ENCODE assay signal across 28 cellular contexts in genomic region chr18:47415888-47416287, GRCh38.
"Had no signal": no experiment of that assay in that cellular context is flagged by ENCODE, and none has a peak within 500 bp of the region (broad histone marks: within the 10 kb centered on the region; RNA-seq: fewer than 3 reads in every experiment).

No MANE protein-coding gene starts in this region.

- ATAC-seq: stimulated activated effector memory CD8-positive, alpha-beta T cell treated with anti-CD3 and anti-CD28 coated beads, Interleukin-12 subunit alpha, Interleukin-12 subunit beta, amount 100 ng/mL, for 72 hours; stimulated activated memory B cell treated with anti-CD40 and anti-IgM and Interleukin-4, amounts not matched to agents 10 μg/mL and 1 μg/mL and 100 μg/mL, for 72 hours; stimulated activated naive B cell treated with anti-CD40 and anti-IgM and Interleukin-4, amounts not matched to agents 10 μg/mL and 1 μg/mL and 100 μg/mL, for 72 hours; stimulated activated naive CD8-positive, alpha-beta T cell treated with anti-CD3 and anti-CD28 coated beads, Interleukin-15, amount 100 ng/mL, for 72 hours; stimulated activated naive CD8-positive, alpha-beta T cell treated with anti-CD3 and anti-CD28 coated beads, Interleukin-15, Interleukin-2, amounts not matched to agents 100 U/mL and 50 U/mL, for 24 hours; upper lobe of right lung had no signal

- H3K36me3 Mint-ChIP-seq: stimulated activated effector memory CD8-positive, alpha-beta T cell treated with anti-CD3 and anti-CD28 coated beads, Interleukin-12 subunit alpha, Interleukin-12 subunit beta, amount 100 ng/mL, for 72 hours; stimulated activated memory B cell treated with anti-CD40 and anti-IgM and Interleukin-4, amounts not matched to agents 10 μg/mL and 1 μg/mL and 100 μg/mL, for 72 hours; stimulated activated naive B cell treated with anti-CD40 and anti-IgM and Interleukin-4, amounts not matched to agents 10 μg/mL and 1 μg/mL and 100 μg/mL, for 72 hours; type B pancreatic cell had no signal

- H3K27ac ChIP-seq: stomach, suprapubic skin, testis, thoracic aorta, thyroid gland, tibial artery, tibial nerve, transverse colon, upper lobe of left lung, upper lobe of right lung, uterus, vagina had no signal

- H3K27ac Mint-ChIP-seq: stimulated activated effector memory CD8-positive, alpha-beta T cell treated with anti-CD3 and anti-CD28 coated beads, Interleukin-12 subunit alpha, Interleukin-12 subunit beta, amount 100 ng/mL, for 72 hours; stimulated activated memory B cell treated with anti-CD40 and anti-IgM and Interleukin-4, amounts not matched to agents 10 μg/mL and 1 μg/mL and 100 μg/mL, for 72 hours; stimulated activated naive B cell treated with anti-CD40 and anti-IgM and Interleukin-4, amounts not matched to agents 10 μg/mL and 1 μg/mL and 100 μg/mL, for 72 hours; stimulated activated naive CD8-positive, alpha-beta T cell treated with anti-CD3 and anti-CD28 coated beads, Interleukin-15, amount 100 ng/mL, for 72 hours; stimulated activated naive CD8-positive, alpha-beta T cell treated with anti-CD3 and anti-CD28 coated beads, Interleukin-15, Interleukin-2, amounts not matched to agents 100 ng/mL and 50 ng/mL, for 24 hours; type B pancreatic cell had no signal

- H3K36me3 ChIP-seq: stomach, suprapubic skin, thoracic aorta, thyroid gland, tibial artery, tibial nerve, transverse colon, upper lobe of left lung, upper lobe of right lung, uterus, vagina had no signal

- H3K4me1 ChIP-seq: stomach, testis, thyroid gland, tibial artery, tibial nerve, transverse colon, upper lobe of left lung, upper lobe of right lung, uterus, vagina had no signal

- H3K9me3 ChIP-seq: stomach, suprapubic skin, testis, thoracic aorta, thyroid gland, tibial artery, tibial nerve, transverse colon, upper lobe of left lung, upper lobe of right lung, uterus, vagina had no signal

- H3K27me3 ChIP-seq: testis, thyroid gland, tibial nerve, upper lobe of left lung, uterus, vagina had no signal

- H3K9me3 Mint-ChIP-seq: stimulated activated effector memory CD8-positive, alpha-beta T cell treated with anti-CD3 and anti-CD28 coated beads, Interleukin-12 subunit alpha, Interleukin-12 subunit beta, amount 100 ng/mL, for 72 hours; stimulated activated memory B cell treated with anti-CD40 and anti-IgM and Interleukin-4, amounts not matched to agents 10 μg/mL and 1 μg/mL and 100 μg/mL, for 72 hours; stimulated activated naive B cell treated with anti-CD40 and anti-IgM and Interleukin-4, amounts not matched to agents 10 μg/mL and 1 μg/mL and 100 μg/mL, for 72 hours; stimulated activated naive CD8-positive, alpha-beta T cell treated with anti-CD3 and anti-CD28 coated beads, Interleukin-15, amount 100 ng/mL, for 72 hours; stimulated activated naive CD8-positive, alpha-beta T cell treated with anti-CD3 and anti-CD28 coated beads, Interleukin-15, Interleukin-2, amounts not matched to agents 100 ng/mL and 50 ng/mL, for 24 hours; type B pancreatic cell had no signal

- H3K4me1 Mint-ChIP-seq: stimulated activated effector memory CD8-positive, alpha-beta T cell treated with anti-CD3 and anti-CD28 coated beads, Interleukin-12 subunit alpha, Interleukin-12 subunit beta, amount 100 ng/mL, for 72 hours; stimulated activated naive CD8-positive, alpha-beta T cell treated with anti-CD3 and anti-CD28 coated beads, Interleukin-15, amount 100 ng/mL, for 72 hours had no signal

- H3K4me3 ChIP-seq: stomach, suprapubic skin, testis, thoracic aorta, thyroid gland, tibial artery, tibial nerve, transverse colon, upper lobe of left lung, upper lobe of right lung, uterus, vagina had no signal

- DNase-seq: stimulated activated CD4-positive, alpha-beta T cell treated with anti-CD3 and anti-CD28 coated beads, Interleukin-2, amount 100 ng/mL, for 48 hours; stimulated activated CD4-positive, alpha-beta T cell treated with anti-CD3 and anti-CD28 coated beads, Interleukin-4, amount 100 ng/mL, for 1 hour; stimulated activated CD4-positive, alpha-beta T cell treated with anti-CD3 and anti-CD28 coated beads, Interleukin-4, amount 100 ng/mL, for 24 hours; stimulated activated CD4-positive, alpha-beta T cell treated with anti-CD3 and anti-CD28 coated beads, Interleukin-4, amount 100 ng/mL, for 4 hours; stimulated activated CD8-positive, alpha-beta memory T cell treated with anti-CD3 and anti-CD28 coated beads, Interleukin-4, amount 100 ng/mL, for 48 hours; stimulated activated naive B cell treated with anti-CD40 and anti-IgM and Interleukin-4, amounts not matched to agents 10 μg/mL and 1 μg/mL and 100 μg/mL, for 72 hours; stimulated activated naive CD4-positive, alpha-beta T cell; stimulated activated naive CD4-positive, alpha-beta T cell treated with Interleukin-2 at 50 U/mL for 16 hours; stimulated activated naive CD8-positive, alpha-beta T cell treated with anti-CD3 and anti-CD28 coated beads, Interleukin-15, amount 100 ng/mL, for 72 hours; stimulated activated naive CD8-positive, alpha-beta T cell treated with anti-CD3 and anti-CD28 coated beads, Interleukin-15, Interleukin-2, amounts not matched to agents 100 U/mL and 50 U/mL, for 24 hours; stomach; substantia nigra; testis; thyroid gland; tibial artery; transverse colon; trophoblast cell; upper lobe of left lung; upper lobe of right lung; uterus had no signal

- H3K4me3 Mint-ChIP-seq: stimulated activated effector memory CD8-positive, alpha-beta T cell treated with anti-CD3 and anti-CD28 coated beads, Interleukin-12 subunit alpha, Interleukin-12 subunit beta, amount 100 ng/mL, for 72 hours; stimulated activated memory B cell treated with anti-CD40 and anti-IgM and Interleukin-4, amounts not matched to agents 10 μg/mL and 1 μg/mL and 100 μg/mL, for 72 hours; stimulated activated naive B cell treated with anti-CD40 and anti-IgM and Interleukin-4, amounts not matched to agents 10 μg/mL and 1 μg/mL and 100 μg/mL, for 72 hours; stimulated activated naive CD8-positive, alpha-beta T cell treated with anti-CD3 and anti-CD28 coated beads, Interleukin-15, amount 100 ng/mL, for 72 hours; stimulated activated naive CD8-positive, alpha-beta T cell treated with anti-CD3 and anti-CD28 coated beads, Interleukin-15, Interleukin-2, amounts not matched to agents 100 ng/mL and 50 ng/mL, for 24 hours; type B pancreatic cell had no signal
